ENCODE assay signal across 18 cellular contexts in genomic region chrX:72027024-72027913, GRCh38.
DNase-seq lines count a peak whose midpoint lies in the region; ATAC-seq and TF ChIP-seq lines count a peak whose summit lies in the region.
"Had no signal": no experiment of that assay in that cellular context is flagged by ENCODE, and none has a peak within 500 bp of the region (broad histone marks: within the 10 kb centered on the region; RNA-seq: fewer than 3 reads in every experiment).

No MANE protein-coding gene starts in this region.

- H3K36me3 ChIP-seq in GM23248 (ENCODE audit: low read depth) (no peaks in the 10 kb centered on the region), colonic mucosa (no peaks in the 10 kb centered on the region), transverse colon (no peaks in the 10 kb centered on the region)
- H3K36me3 ChIP-seq: brain microvascular endothelial cell, tibial nerve had no signal

- H3F3A ChIP-seq in GM23248 (ENCODE audit: insufficient read depth): peaks cover 7% of the 10 kb centered on the region; the same call in 1 of the 2 replicates

- H3K4me3 ChIP-seq in GM23248: peak overlapping the region; percentile 68
- no peak overlapping the region for H3K4me3 ChIP-seq in colonic mucosa
- no peak overlapping the region for H3K4me3 ChIP-seq in transverse colon
- H3K4me3 ChIP-seq: K562, tibial nerve had no signal

- no peak for TF ChIP-seq POLR2A in transverse colon (IDR thresholded peaks at IDR 0.05)

- H3K9me3 ChIP-seq in GM23248 (ENCODE audit: low read depth) (no peaks in the 10 kb centered on the region), colonic mucosa (no peaks in the 10 kb centered on the region), transverse colon (no peaks in the 10 kb centered on the region)
- H3K9me3 ChIP-seq: tibial nerve had no signal

- H3K4me1 ChIP-seq in GM23248 (ENCODE audit: insufficient read depth) (peaks cover 40% of the 10 kb centered on the region), colonic mucosa (no peaks in the 10 kb centered on the region), transverse colon (peaks cover 0 to 3% (median 0%) of the 10 kb centered on the region in 4 donors)

- ATAC-seq in GM19397 (IDR thresholded peaks at IDR 0.05; ENCODE audit: unreplicated experiment): no peak
- ATAC-seq: K562 had no signal

- H3K27ac ChIP-seq in GM23248 (peak overlapping the region; percentile 48), colonic mucosa (no peak overlapping the region), transverse colon (peak overlapping the region; percentile 33 to 55 (median 43))
- H3K27ac ChIP-seq: brain microvascular endothelial cell, tibial nerve had no signal

- intact Hi-C loops in colonic mucosa (cut with DNase I): no loop called here
- intact Hi-C loops in transverse colon (cut with DNase I; ENCODE audit: low total_unique reads): no loop called here

- no peaks in the 10 kb centered on the region for H3K9me2 ChIP-seq in GM23248 (ENCODE audit: insufficient read depth)

- TF ChIP-seq CTCF in colonic mucosa (IDR thresholded peaks at IDR 0.05) (no peak), transverse colon (IDR thresholded peaks at IDR 0.05) (no peak)

- H3K9ac ChIP-seq in GM23248: peak overlapping the region; percentile 58
- no peak overlapping the region for H3K9ac ChIP-seq in colonic mucosa (ENCODE audit: low read depth in 2 of 2, low read length in 2 of 2)

- H3K4me2 ChIP-seq in GM23248 (ENCODE audit: unreplicated experiment): peak overlapping the region; percentile 71

- DNase-seq in GM23248: peak; percentile 57
- DNase-seq in colonic mucosa: peak; percentile 11
- DNase-seq in mucosa of gallbladder (ENCODE audit: low spot score): peak; percentile 8
- no peak for DNase-seq in transverse colon
- DNase-seq in activated naive CD4-positive, alpha-beta T cell treated with anti-CD3 and anti-CD28 coated beads, Interleukin-2, amount 50 U/mL, for 16 hours: no peak
- no peak for DNase-seq in NCI-H187 treated with DMSO at 0.1 percent for 48 hours (lab: John Stamatoyannopoulos, UW)
- DNase-seq: activated CD4-positive, alpha-beta T cell treated with anti-CD3 and anti-CD28 coated beads, Interleukin-2, amount 50 U/mL, for 4 hours; activated T-cell treated with anti-CD3 and anti-CD28 coated beads, Interleukin-2, amount 50 U/mL, for 24 hours; AML-193; brain microvascular endothelial cell; HCEC 1CT; NCI-H1048; NCI-H510A; RPMI8226; SW 1271 had no signal

- WGBS in GM23248 (ENCODE audit: low coverage in 1 of 2, low lambda C conversion rate in 2 of 2, missing lambda C conversion rate in 2 of 2), 2 experiments: 13 to 17% methylated on average over 3 to 14 of the region's 14 CpGs
- WGBS in transverse colon (ENCODE audit: low coverage in 1 of 2), 2 donors: 75% methylated on average over 14 of the region's 14 CpGs; no CpG with 5 or more reads in 1 of the 2 donors

- peaks cover 5% of the 10 kb centered on the region; the same call in 1 of the 2 replicates for H3K79me2 ChIP-seq in GM23248 (ENCODE audit: insufficient read depth)

- H2AFZ ChIP-seq in GM23248: peak overlapping the region; percentile 73

- H3K27me3 ChIP-seq in GM23248 (replicated peaks; ENCODE audit: insufficient read depth) (no peaks in the 10 kb centered on the region), colonic mucosa (no peaks in the 10 kb centered on the region), transverse colon (no peaks in the 10 kb centered on the region)
- H3K27me3 ChIP-seq: brain microvascular endothelial cell had no signal

- in situ Hi-C loops in GM23248 (cut with MboI): no loop called here
- in situ Hi-C loops in transverse colon (cut with MboI; ENCODE audit: low pct_ligation_motif_present in 1 of 4, low pct_unique_long_range_greater_than_20kb in 1 of 4, low sequenced_read_pairs in 3 of 4): loop anchor here in 1 of 4 donors (10.0 kb wide), 1 partner anchor 98 kb away; no protein-coding TSS in a partner anchor

- no peaks in the 10 kb centered on the region for H4K20me1 ChIP-seq in GM23248 (ENCODE audit: insufficient read depth)

- no peak for TF ChIP-seq EP300 in transverse colon (IDR thresholded peaks at IDR 0.05; ENCODE audit: low read depth)

Comparison
In these comparisons a context has a peak if more than half of its experiments do, and no peak if none do; other contexts are left out.
1. DNase-seq: peak in GM23248 (single experiment), colonic mucosa (single experiment) and mucosa of gallbladder (single experiment); none in transverse colon (single experiment), activated naive CD4-positive, alpha-beta T cell treated with anti-CD3 and anti-CD28 coated beads, Interleukin-2, amount 50 U/mL, for 16 hours (single experiment) and NCI-H187 treated with DMSO at 0.1 percent for 48 hours (single experiment).